Comparison of ENCODE assay signal across 1 cellular context in the genomic region with DNA sequence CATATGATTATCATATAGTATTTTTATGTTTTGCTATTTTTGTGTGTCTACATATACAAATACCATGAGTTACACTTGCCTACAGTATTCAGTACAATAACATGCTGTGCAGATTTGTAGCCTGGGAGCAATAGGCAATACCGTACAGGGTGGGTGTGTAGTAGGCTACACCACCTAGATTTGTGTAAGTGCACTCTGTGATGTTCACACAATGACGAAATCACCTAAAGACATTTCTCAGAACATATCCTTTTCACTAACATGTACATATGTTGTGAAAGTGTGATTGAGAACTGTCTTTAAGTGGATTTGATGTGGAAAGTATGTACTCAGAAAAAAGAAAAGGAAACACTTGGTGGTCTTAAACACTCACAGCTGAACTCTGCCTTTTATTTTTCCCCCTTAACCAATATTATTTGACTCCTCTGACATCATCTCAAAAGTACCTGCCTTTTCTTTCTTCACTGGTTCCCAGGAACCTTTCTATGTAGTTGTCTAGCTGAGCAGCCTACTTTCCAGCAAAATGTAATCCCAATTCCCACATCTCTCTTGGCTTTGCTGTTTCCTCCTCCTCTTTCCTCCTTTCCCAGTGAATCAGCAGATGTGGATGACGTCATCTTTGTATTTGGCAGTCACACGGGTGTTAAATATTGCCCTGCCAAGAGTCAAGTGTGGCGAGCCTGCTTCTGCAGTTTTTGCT.
TF ChIP-seq lines count a peak whose summit lies in the region.

No MANE protein-coding gene starts in this region.

TF ChIP-seq in K562, 482 proteins besides CTCF, POLR2A, EP300 and RAD21 (continued from another document and continues in another):
- TF ChIP-seq, protein P1, sequence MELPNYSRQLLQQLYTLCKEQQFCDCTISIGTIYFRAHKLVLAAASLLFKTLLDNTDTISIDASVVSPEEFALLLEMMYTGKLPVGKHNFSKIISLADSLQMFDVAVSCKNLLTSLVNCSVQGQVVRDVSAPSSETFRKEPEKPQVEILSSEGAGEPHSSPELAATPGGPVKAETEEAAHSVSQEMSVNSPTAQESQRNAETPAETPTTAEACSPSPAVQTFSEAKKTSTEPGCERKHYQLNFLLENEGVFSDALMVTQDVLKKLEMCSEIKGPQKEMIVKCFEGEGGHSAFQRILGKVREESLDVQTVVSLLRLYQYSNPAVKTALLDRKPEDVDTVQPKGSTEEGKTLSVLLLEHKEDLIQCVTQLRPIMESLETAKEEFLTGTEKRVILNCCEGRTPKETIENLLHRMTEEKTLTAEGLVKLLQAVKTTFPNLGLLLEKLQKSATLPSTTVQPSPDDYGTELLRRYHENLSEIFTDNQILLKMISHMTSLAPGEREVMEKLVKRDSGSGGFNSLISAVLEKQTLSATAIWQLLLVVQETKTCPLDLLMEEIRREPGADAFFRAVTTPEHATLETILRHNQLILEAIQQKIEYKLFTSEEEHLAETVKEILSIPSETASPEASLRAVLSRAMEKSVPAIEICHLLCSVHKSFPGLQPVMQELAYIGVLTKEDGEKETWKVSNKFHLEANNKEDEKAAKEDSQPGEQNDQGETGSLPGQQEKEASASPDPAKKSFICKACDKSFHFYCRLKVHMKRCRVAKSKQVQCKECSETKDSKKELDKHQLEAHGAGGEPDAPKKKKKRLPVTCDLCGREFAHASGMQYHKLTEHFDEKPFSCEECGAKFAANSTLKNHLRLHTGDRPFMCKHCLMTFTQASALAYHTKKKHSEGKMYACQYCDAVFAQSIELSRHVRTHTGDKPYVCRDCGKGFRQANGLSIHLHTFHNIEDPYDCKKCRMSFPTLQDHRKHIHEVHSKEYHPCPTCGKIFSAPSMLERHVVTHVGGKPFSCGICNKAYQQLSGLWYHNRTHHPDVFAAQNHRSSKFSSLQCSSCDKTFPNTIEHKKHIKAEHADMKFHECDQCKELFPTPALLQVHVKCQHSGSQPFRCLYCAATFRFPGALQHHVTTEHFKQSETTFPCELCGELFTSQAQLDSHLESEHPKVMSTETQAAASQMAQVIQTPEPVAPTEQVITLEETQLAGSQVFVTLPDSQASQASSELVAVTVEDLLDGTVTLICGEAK (IDR thresholded peaks at IDR 0.05), result no peak
- TF ChIP-seq, protein P1 (CRISPR knock-in tag; IDR thresholded peaks at IDR 0.05), result no peak
- TF ChIP-seq RB1 (IDR thresholded peaks at IDR 0.05; ENCODE audit: low read depth), result 0 out of 2 replicates have a peak, but pooled peaks have one; percentile 21
- peak; percentile 51; the same call in 1 of the 2 replicates for TF ChIP-seq BACH1 (tag; IDR thresholded peaks at IDR 0.05)
- TF ChIP-seq, protein P2, sequence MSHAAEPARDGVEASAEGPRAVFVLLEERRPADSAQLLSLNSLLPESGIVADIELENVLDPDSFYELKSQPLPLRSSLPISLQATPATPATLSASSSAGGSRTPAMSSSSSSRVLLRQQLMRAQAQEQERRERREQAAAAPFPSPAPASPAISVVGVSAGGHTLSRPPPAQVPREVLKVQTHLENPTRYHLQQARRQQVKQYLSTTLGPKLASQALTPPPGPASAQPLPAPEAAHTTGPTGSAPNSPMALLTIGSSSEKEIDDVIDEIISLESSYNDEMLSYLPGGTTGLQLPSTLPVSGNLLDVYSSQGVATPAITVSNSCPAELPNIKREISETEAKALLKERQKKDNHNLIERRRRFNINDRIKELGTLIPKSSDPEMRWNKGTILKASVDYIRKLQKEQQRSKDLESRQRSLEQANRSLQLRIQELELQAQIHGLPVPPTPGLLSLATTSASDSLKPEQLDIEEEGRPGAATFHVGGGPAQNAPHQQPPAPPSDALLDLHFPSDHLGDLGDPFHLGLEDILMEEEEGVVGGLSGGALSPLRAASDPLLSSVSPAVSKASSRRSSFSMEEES (CRISPR knock-in tag; IDR thresholded peaks at IDR 0.05), result no peak
- peak; percentile 80 for TF ChIP-seq NFE2 (IDR thresholded peaks at IDR 0.05; ENCODE audit: low read depth)
- TF ChIP-seq, protein P3, sequence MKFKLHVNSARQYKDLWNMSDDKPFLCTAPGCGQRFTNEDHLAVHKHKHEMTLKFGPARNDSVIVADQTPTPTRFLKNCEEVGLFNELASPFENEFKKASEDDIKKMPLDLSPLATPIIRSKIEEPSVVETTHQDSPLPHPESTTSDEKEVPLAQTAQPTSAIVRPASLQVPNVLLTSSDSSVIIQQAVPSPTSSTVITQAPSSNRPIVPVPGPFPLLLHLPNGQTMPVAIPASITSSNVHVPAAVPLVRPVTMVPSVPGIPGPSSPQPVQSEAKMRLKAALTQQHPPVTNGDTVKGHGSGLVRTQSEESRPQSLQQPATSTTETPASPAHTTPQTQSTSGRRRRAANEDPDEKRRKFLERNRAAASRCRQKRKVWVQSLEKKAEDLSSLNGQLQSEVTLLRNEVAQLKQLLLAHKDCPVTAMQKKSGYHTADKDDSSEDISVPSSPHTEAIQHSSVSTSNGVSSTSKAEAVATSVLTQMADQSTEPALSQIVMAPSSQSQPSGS (CRISPR knock-in tag; IDR thresholded peaks at IDR 0.05), result peak; percentile 93
- TF ChIP-seq, protein P4, sequence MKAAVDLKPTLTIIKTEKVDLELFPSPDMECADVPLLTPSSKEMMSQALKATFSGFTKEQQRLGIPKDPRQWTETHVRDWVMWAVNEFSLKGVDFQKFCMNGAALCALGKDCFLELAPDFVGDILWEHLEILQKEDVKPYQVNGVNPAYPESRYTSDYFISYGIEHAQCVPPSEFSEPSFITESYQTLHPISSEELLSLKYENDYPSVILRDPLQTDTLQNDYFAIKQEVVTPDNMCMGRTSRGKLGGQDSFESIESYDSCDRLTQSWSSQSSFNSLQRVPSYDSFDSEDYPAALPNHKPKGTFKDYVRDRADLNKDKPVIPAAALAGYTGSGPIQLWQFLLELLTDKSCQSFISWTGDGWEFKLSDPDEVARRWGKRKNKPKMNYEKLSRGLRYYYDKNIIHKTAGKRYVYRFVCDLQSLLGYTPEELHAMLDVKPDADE (conservative IDR thresholded peaks at IDR 0.05; ENCODE audit: control insufficient read depth, low read depth, low read length), result no peak
- TF ChIP-seq ZC3H4 (CRISPR knock-in tag; IDR thresholded peaks at IDR 0.05; ENCODE audit: borderline replicate concordance), result no peak
- TF ChIP-seq, protein P5, sequence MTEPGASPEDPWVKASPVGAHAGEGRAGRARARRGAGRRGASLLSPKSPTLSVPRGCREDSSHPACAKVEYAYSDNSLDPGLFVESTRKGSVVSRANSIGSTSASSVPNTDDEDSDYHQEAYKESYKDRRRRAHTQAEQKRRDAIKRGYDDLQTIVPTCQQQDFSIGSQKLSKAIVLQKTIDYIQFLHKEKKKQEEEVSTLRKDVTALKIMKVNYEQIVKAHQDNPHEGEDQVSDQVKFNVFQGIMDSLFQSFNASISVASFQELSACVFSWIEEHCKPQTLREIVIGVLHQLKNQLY (CRISPR knock-in tag; conservative IDR thresholded peaks at IDR 0.05), result no peak
- TF ChIP-seq, protein P6, sequence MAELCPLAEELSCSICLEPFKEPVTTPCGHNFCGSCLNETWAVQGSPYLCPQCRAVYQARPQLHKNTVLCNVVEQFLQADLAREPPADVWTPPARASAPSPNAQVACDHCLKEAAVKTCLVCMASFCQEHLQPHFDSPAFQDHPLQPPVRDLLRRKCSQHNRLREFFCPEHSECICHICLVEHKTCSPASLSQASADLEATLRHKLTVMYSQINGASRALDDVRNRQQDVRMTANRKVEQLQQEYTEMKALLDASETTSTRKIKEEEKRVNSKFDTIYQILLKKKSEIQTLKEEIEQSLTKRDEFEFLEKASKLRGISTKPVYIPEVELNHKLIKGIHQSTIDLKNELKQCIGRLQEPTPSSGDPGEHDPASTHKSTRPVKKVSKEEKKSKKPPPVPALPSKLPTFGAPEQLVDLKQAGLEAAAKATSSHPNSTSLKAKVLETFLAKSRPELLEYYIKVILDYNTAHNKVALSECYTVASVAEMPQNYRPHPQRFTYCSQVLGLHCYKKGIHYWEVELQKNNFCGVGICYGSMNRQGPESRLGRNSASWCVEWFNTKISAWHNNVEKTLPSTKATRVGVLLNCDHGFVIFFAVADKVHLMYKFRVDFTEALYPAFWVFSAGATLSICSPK (IDR thresholded peaks at IDR 0.05; ENCODE audit: borderline replicate concordance), result no peak
- TF ChIP-seq NR4A1 (CRISPR knock-in tag; IDR thresholded peaks at IDR 0.05), result no peak
- no peak for TF ChIP-seq NR4A1 (tag; IDR thresholded peaks at IDR 0.05)
- TF ChIP-seq MAFK (IDR thresholded peaks at IDR 0.05; ENCODE audit: low read length), result peak; percentile 53; the same call in 1 of the 2 replicates
- TF ChIP-seq TRIM28 (IDR thresholded peaks at IDR 0.05), result no peak
- TF ChIP-seq MCM3 (IDR thresholded peaks at IDR 0.05), result no peak
- TF ChIP-seq XRCC5 (IDR thresholded peaks at IDR 0.05; ENCODE audit: low read depth, low read length), result no peak
- TF ChIP-seq, protein P7, sequence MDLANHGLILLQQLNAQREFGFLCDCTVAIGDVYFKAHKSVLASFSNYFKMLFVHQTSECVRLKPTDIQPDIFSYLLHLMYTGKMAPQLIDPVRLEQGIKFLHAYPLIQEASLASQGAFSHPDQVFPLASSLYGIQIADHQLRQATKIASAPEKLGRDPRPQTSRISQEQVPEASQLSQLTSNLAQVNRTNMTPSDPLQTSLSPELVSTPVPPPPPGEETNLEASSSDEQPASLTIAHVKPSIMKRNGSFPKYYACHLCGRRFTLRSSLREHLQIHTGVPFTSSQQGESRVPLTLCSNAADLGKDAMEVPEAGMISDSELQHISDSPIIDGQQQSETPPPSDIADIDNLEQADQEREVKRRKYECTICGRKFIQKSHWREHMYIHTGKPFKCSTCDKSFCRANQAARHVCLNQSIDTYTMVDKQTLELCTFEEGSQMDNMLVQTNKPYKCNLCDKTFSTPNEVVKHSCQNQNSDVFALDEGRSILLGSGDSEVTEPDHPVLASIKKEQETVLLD (IDR thresholded peaks at IDR 0.05), result no peak
- no peak for TF ChIP-seq HDAC1 (IDR thresholded peaks at IDR 0.05)
- TF ChIP-seq, protein P8, sequence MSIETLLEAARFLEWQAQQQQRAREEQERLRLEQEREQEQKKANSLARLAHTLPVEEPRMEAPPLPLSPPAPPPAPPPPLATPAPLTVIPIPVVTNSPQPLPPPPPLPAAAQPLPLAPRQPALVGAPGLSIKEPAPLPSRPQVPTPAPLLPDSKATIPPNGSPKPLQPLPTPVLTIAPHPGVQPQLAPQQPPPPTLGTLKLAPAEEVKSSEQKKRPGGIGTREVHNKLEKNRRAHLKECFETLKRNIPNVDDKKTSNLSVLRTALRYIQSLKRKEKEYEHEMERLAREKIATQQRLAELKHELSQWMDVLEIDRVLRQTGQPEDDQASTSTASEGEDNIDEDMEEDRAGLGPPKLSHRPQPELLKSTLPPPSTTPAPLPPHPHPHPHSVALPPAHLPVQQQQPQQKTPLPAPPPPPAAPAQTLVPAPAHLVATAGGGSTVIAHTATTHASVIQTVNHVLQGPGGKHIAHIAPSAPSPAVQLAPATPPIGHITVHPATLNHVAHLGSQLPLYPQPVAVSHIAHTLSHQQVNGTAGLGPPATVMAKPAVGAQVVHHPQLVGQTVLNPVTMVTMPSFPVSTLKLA (conservative IDR thresholded peaks at IDR 0.05), result no peak
- TF ChIP-seq, protein P9, sequence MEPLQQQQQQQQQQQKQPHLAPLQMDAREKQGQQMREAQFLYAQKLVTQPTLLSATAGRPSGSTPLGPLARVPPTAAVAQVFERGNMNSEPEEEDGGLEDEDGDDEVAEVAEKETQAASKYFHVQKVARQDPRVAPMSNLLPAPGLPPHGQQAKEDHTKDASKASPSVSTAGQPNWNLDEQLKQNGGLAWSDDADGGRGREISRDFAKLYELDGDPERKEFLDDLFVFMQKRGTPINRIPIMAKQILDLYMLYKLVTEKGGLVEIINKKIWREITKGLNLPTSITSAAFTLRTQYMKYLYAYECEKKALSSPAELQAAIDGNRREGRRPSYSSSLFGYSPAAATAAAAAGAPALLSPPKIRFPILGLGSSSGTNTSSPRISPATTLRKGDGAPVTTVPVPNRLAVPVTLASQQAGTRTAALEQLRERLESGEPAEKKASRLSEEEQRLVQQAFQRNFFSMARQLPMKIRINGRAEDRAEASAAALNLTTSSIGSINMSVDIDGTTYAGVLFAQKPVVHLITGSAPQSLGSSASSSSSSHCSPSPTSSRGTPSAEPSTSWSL (CRISPR knock-in tag; IDR thresholded peaks at IDR 0.05; ENCODE audit: borderline replicate concordance), result no peak
- no peak for TF ChIP-seq KLF13 (tag; IDR thresholded peaks at IDR 0.05; ENCODE audit: borderline replicate concordance, low read depth)
- TF ChIP-seq ZNF707 (CRISPR knock-in tag; conservative IDR thresholded peaks at IDR 0.05), result no peak
- TF ChIP-seq, protein P10, sequence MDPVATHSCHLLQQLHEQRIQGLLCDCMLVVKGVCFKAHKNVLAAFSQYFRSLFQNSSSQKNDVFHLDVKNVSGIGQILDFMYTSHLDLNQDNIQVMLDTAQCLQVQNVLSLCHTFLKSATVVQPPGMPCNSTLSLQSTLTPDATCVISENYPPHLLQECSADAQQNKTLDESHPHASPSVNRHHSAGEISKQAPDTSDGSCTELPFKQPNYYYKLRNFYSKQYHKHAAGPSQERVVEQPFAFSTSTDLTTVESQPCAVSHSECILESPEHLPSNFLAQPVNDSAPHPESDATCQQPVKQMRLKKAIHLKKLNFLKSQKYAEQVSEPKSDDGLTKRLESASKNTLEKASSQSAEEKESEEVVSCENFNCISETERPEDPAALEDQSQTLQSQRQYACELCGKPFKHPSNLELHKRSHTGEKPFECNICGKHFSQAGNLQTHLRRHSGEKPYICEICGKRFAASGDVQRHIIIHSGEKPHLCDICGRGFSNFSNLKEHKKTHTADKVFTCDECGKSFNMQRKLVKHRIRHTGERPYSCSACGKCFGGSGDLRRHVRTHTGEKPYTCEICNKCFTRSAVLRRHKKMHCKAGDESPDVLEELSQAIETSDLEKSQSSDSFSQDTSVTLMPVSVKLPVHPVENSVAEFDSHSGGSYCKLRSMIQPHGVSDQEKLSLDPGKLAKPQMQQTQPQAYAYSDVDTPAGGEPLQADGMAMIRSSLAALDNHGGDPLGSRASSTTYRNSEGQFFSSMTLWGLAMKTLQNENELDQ (CRISPR knock-in tag; IDR thresholded peaks at IDR 0.05; ENCODE audit: borderline replicate concordance), result no peak
- no peak for TF ChIP-seq MED1 (CRISPR knock-in tag; IDR thresholded peaks at IDR 0.05; ENCODE audit: borderline replicate concordance)
- TF ChIP-seq MCM7 (IDR thresholded peaks at IDR 0.05), result no peak
- 0 out of 2 replicates have a peak, but pooled peaks have one; percentile 32 for TF ChIP-seq ZNF589 (CRISPR knock-in tag; IDR thresholded peaks at IDR 0.05; ENCODE audit: low read depth)
